9 cellular contexts compared by ENCODE assay signal in the genomic region with DNA sequence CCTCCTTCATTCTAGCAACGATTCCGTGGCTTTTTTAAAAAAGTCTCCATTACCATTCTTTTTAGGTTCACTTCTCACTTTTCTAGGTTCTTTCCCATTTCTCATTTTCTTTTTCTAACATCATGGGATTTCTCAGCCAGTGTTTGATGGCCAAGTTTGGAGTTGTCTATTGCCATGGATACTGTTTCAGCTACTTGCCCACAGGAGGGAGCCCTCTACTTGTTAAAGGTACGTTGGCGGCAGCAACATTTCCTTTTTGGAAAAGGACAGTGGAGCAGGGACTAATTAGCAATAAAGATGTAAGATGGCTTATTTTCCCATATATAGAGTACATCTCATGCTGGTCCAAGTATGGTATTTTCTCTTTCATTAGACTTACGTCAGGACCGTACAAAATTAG.
DNase-seq lines count a peak whose midpoint lies in the region; ATAC-seq and TF ChIP-seq lines count a peak whose summit lies in the region.
"Had no signal": no experiment of that assay in that cellular context is flagged by ENCODE, and none has a peak within 500 bp of the region (broad histone marks: within the 10 kb centered on the region; RNA-seq: fewer than 3 reads in every experiment).

No MANE protein-coding gene starts in this region.

- no peaks in the 10 kb centered on the region for H3K4me1 Mint-ChIP-seq in activated CD4-positive, alpha-beta memory T cell treated with anti-CD3 and anti-CD28 coated beads, Interleukin-2, amount 10 ng/mL, durations not matched to agents 7 days and 5 days

- ATAC-seq in mucosa of descending colon (peak; percentile 75), HG02571 (IDR thresholded peaks at IDR 0.05; ENCODE audit: unreplicated experiment) (no peak)

- CTCF ChIA-PET in activated CD4-positive, alpha-beta memory T cell treated with anti-CD3 and anti-CD28 coated beads, Interleukin-2, amount 10 ng/mL, durations not matched to agents 7 days and 5 days (lab: Charles Lee) = no interaction called here

- no peaks in the 10 kb centered on the region for H3K27me3 Mint-ChIP-seq in activated CD4-positive, alpha-beta memory T cell treated with anti-CD3 and anti-CD28 coated beads, Interleukin-2, amount 10 ng/mL, durations not matched to agents 7 days and 5 days
- H3K27me3 Mint-ChIP-seq: stimulated activated naive CD8-positive, alpha-beta T cell treated with anti-CD3 and anti-CD28 coated beads, Interleukin-15, Interleukin-2, amounts not matched to agents 100 ng/mL and 50 ng/mL, for 24 hours had no signal

- H3K4me3 Mint-ChIP-seq in activated CD4-positive, alpha-beta memory T cell treated with anti-CD3 and anti-CD28 coated beads, Interleukin-2, amount 10 ng/mL, durations not matched to agents 7 days and 5 days = no peak overlapping the region
- H3K4me3 Mint-ChIP-seq: stimulated activated naive CD8-positive, alpha-beta T cell treated with anti-CD3 and anti-CD28 coated beads, Interleukin-15, Interleukin-2, amounts not matched to agents 100 ng/mL and 50 ng/mL, for 24 hours had no signal

- H3K9me3 ChIP-seq in mucosa of descending colon = no peaks in the 10 kb centered on the region

- POLR2A ChIA-PET in activated CD4-positive, alpha-beta memory T cell treated with anti-CD3 and anti-CD28 coated beads, Interleukin-2, amount 10 ng/mL, durations not matched to agents 7 days and 5 days (lab: Charles Lee) = no interaction called here

- TF ChIP-seq POLR2A in NB4 (IDR thresholded peaks at IDR 0.05; ENCODE audit: extremely low read depth, insufficient read length) = no peak

- intact Hi-C loops in mucosa of descending colon (cut with DNase I, micrococcal nuclease) = no loop called here

- no peaks in the 10 kb centered on the region for H3K9me3 Mint-ChIP-seq in activated CD4-positive, alpha-beta memory T cell treated with anti-CD3 and anti-CD28 coated beads, Interleukin-2, amount 10 ng/mL, durations not matched to agents 7 days and 5 days

- H3K4me1 ChIP-seq in mucosa of descending colon (ENCODE audit: low read depth) = no peaks in the 10 kb centered on the region

- in situ Hi-C loops in G401 (cut with HindIII; ENCODE audit: low sequenced_read_pairs) = no loop called here

- no peak overlapping the region for H3K27ac Mint-ChIP-seq in activated CD4-positive, alpha-beta memory T cell treated with anti-CD3 and anti-CD28 coated beads, Interleukin-2, amount 10 ng/mL, durations not matched to agents 7 days and 5 days
- H3K27ac Mint-ChIP-seq: stimulated activated naive CD8-positive, alpha-beta T cell treated with anti-CD3 and anti-CD28 coated beads, Interleukin-15, Interleukin-2, amounts not matched to agents 100 ng/mL and 50 ng/mL, for 24 hours had no signal

- H3K36me3 Mint-ChIP-seq in activated CD4-positive, alpha-beta memory T cell treated with anti-CD3 and anti-CD28 coated beads, Interleukin-2, amount 10 ng/mL, durations not matched to agents 7 days and 5 days (ENCODE audit: low read depth) = no peaks in the 10 kb centered on the region

- no peaks in the 10 kb centered on the region for H3K36me3 ChIP-seq in mucosa of descending colon (ENCODE audit: low read depth)

- no peak overlapping the region for H3K4me3 ChIP-seq in NB4 (ENCODE audit: low read depth, low read length)
- no peak overlapping the region for H3K4me3 ChIP-seq in mucosa of descending colon

- DNase-seq in G401 (ENCODE audit: low spot score) = peak; percentile 2
- DNase-seq in NB4 (ENCODE audit: low read depth) = peak; percentile 58
- DNase-seq in astrocyte of the hippocampus (ENCODE audit: low read depth, low spot score) = peak; percentile 33
- peak in 1 of 3 donors; percentile 74 for DNase-seq in mucosa of descending colon
- DNase-seq in activated CD4-positive, alpha-beta memory T cell treated with anti-CD3 and anti-CD28 coated beads, Interleukin-2, amount 10 ng/mL, durations not matched to agents 7 days and 5 days = no peak
- DNase-seq in NK-92 (lab: John Stamatoyannopoulos, UW; ENCODE audit: unreplicated experiment) = no peak
- no peak for DNase-seq in ureter (ENCODE audit: low spot score)

- TF ChIP-seq CTCF in NB4 (IDR thresholded peaks at IDR 0.05; ENCODE audit: low read depth, low read length) = peak; percentile 58
- no peak for TF ChIP-seq CTCF in mucosa of descending colon (IDR thresholded peaks at IDR 0.05)

Comparison
In these comparisons a context has a peak if more than half of its experiments do, and no peak if none do; other contexts are left out.
1. DNase-seq: peak in G401 (single experiment), NB4 (single experiment) and astrocyte of the hippocampus (single experiment); none in activated CD4-positive, alpha-beta memory T cell treated with anti-CD3 and anti-CD28 coated beads, Interleukin-2, amount 10 ng/mL, durations not matched to agents 7 days and 5 days (single experiment), NK-92 (single experiment) and ureter (single experiment).